Comparison of ENCODE assay signal across 8 cellular contexts in genomic region chr12:53221203-53222076, GRCh38. TPM values are rescaled to one million over a fixed set of nuclear protein-coding genes. Genes with fewer than 3 reads are reported as not detected.
DNase-seq lines count a peak whose midpoint lies in the region; ATAC-seq lines count a peak whose summit lies in the region.

No MANE protein-coding gene starts in this region.

- H3K27me3 Mint-ChIP-seq in activated CD4-positive, alpha-beta T cell treated with anti-CD3 and anti-CD28 coated beads for 36 hours: no peaks in the 10 kb centered on the region
- peaks cover 9% of the 10 kb centered on the region for H3K27me3 Mint-ChIP-seq in activated naive CD4-positive, alpha-beta T cell treated with anti-CD3 and anti-CD28 coated beads, Interleukin-2, amount 10 ng/mL, durations not matched to agents 7 days and 5 days

- H2BK120ac ChIP-seq in neuronal stem cell (ENCODE audit: low read depth, low read length): no peak overlapping the region

- peak overlapping the region; percentile 82 for H3K27ac ChIP-seq in neuronal stem cell (replicated peaks; ENCODE audit: low read length)

- no peak overlapping the region for H3K4ac ChIP-seq in neuronal stem cell (ENCODE audit: low read length)

- H3K36me3 ChIP-seq in neuronal stem cell (replicated peaks in 1 of 2; ENCODE audit: control insufficient read depth in 2 of 2, insufficient read depth in 2 of 2, low read length in 2 of 2): no peaks in the 10 kb centered on the region

- peak overlapping the region; percentile 83 for H3K4me3 Mint-ChIP-seq in activated CD4-positive, alpha-beta T cell treated with anti-CD3 and anti-CD28 coated beads for 36 hours
- H3K4me3 Mint-ChIP-seq in activated naive CD4-positive, alpha-beta T cell treated with anti-CD3 and anti-CD28 coated beads, Interleukin-2, amount 10 ng/mL, durations not matched to agents 7 days and 5 days: peak overlapping the region; percentile 99

- no peak overlapping the region for H4K8ac ChIP-seq in neuronal stem cell (ENCODE audit: low read depth, low read length)

- DNase-seq in activated CD4-positive, alpha-beta T cell treated with anti-CD3 and anti-CD28 coated beads for 36 hours: peak; percentile 67
- DNase-seq in activated CD4-positive, alpha-beta T cell treated with anti-CD3 and anti-CD28 coated beads, Interleukin-2, amount 50 U/mL, for 4 hours: no peak
- peak; percentile 37 for DNase-seq in NCI-H748 treated with DMSO at 0.1 percent for 48 hours (lab: John Stamatoyannopoulos, UW)
- DNase-seq in activated naive CD4-positive, alpha-beta T cell treated with anti-CD3 and anti-CD28 coated beads, Interleukin-2, amount 10 ng/mL, durations not matched to agents 7 days and 5 days: peak; percentile 72
- DNase-seq in glomerular visceral epithelial cell (ENCODE audit: extremely low spot score): peak; percentile 65
- peak; percentile 78 for DNase-seq in neuronal stem cell (ENCODE audit: low spot score)
- no peak for DNase-seq in SIG-M5 (lab: John Stamatoyannopoulos, UW)

- peak overlapping the region; percentile 68 for H3K18ac ChIP-seq in neuronal stem cell (ENCODE audit: low read length)

- peaks cover 74% of the 10 kb centered on the region for H3K4me1 Mint-ChIP-seq in activated CD4-positive, alpha-beta T cell treated with anti-CD3 and anti-CD28 coated beads for 36 hours
- peaks cover 79% of the 10 kb centered on the region for H3K4me1 Mint-ChIP-seq in activated naive CD4-positive, alpha-beta T cell treated with anti-CD3 and anti-CD28 coated beads, Interleukin-2, amount 10 ng/mL, durations not matched to agents 7 days and 5 days

- peak overlapping the region; percentile 44 to 74 for H3K4me3 ChIP-seq in neuronal stem cell (ENCODE audit: low read length in 2 of 2)

- no peak overlapping the region for H4K91ac ChIP-seq in neuronal stem cell (ENCODE audit: low read depth, low read length, poor library complexity)

- H3K23ac ChIP-seq in neuronal stem cell (ENCODE audit: low read depth, low read length, poor library complexity): no peak overlapping the region

- H3K9me3 Mint-ChIP-seq in activated CD4-positive, alpha-beta T cell treated with anti-CD3 and anti-CD28 coated beads for 36 hours (ENCODE audit: low read depth): no peaks in the 10 kb centered on the region
- H3K9me3 Mint-ChIP-seq in activated naive CD4-positive, alpha-beta T cell treated with anti-CD3 and anti-CD28 coated beads, Interleukin-2, amount 10 ng/mL, durations not matched to agents 7 days and 5 days: no peaks in the 10 kb centered on the region

- H3K36me3 Mint-ChIP-seq in activated CD4-positive, alpha-beta T cell treated with anti-CD3 and anti-CD28 coated beads for 36 hours (ENCODE audit: low read depth): no peaks in the 10 kb centered on the region
- peaks cover 18% of the 10 kb centered on the region for H3K36me3 Mint-ChIP-seq in activated naive CD4-positive, alpha-beta T cell treated with anti-CD3 and anti-CD28 coated beads, Interleukin-2, amount 10 ng/mL, durations not matched to agents 7 days and 5 days

- H3K79me1 ChIP-seq in neuronal stem cell (ENCODE audit: low read depth, low read length): no peaks in the 10 kb centered on the region

- peak overlapping the region; percentile 88 for H2AFZ ChIP-seq in neuronal stem cell (ENCODE audit: low read length)

- peaks cover 4 to 31% (median 21%) of the 10 kb centered on the region in 3 experiments for H3K27me3 ChIP-seq in neuronal stem cell (ENCODE audit: control insufficient read depth in 3 of 3, insufficient read depth in 3 of 3, low read depth in 1 of 3, low read length in 3 of 3)

- H3K4me2 ChIP-seq in neuronal stem cell (ENCODE audit: insufficient read depth, low read length, poor library complexity, severe bottlenecking): peak overlapping the region; percentile 85

- H3K27ac Mint-ChIP-seq in activated CD4-positive, alpha-beta T cell treated with anti-CD3 and anti-CD28 coated beads for 36 hours: peak overlapping the region; percentile 87
- H3K27ac Mint-ChIP-seq in activated naive CD4-positive, alpha-beta T cell treated with anti-CD3 and anti-CD28 coated beads, Interleukin-2, amount 10 ng/mL, durations not matched to agents 7 days and 5 days: peak overlapping the region; percentile 95

- CTCF ChIA-PET in activated CD4-positive, alpha-beta T cell treated with anti-CD3 and anti-CD28 coated beads for 36 hours (lab: Charles Lee): interaction anchor here (2.0 to 10.7 kb wide), 3 partner anchors 13 to 69 kb away, joined by 7 to 173 read pairs (median 113); partner anchors contain the start of genes ESPL1, MYG1 and PFDN5
- CTCF ChIA-PET in activated naive CD4-positive, alpha-beta T cell treated with anti-CD3 and anti-CD28 coated beads, Interleukin-2, amount 10 ng/mL, durations not matched to agents 7 days and 5 days (lab: Charles Lee): interaction anchor here (0.7 to 13.8 kb wide), 5 partner anchors 10 to 46 kb away, joined by 3 to 250 read pairs (median 8); partner anchors contain the start of gene ESPL1

- no peak overlapping the region for H2BK5ac ChIP-seq in neuronal stem cell (ENCODE audit: low read length)

- peak overlapping the region; percentile 56 for H3K9ac ChIP-seq in neuronal stem cell (ENCODE audit: low read depth, low read length, poor library complexity)

- intact Hi-C loops in activated CD4-positive, alpha-beta T cell treated with anti-CD3 and anti-CD28 coated beads for 36 hours (cut with DNase I, micrococcal nuclease): loop anchor here (1.0 to 2.0 kb wide), 6 partner anchors 41 to 279 kb away; partner anchors contain the start of genes CSAD (in 1 of the 2), ESPL1 (in 1 of the 2), PCBP2 (in 1 of the 2) and PFDN5 (in 1 of the 2)

- no peak overlapping the region for H2BK12ac ChIP-seq in neuronal stem cell (ENCODE audit: low read length)

- ATAC-seq in activated CD4-positive, alpha-beta T cell treated with anti-CD3 and anti-CD28 coated beads for 36 hours: peak; percentile 6
- peak; percentile 32 for ATAC-seq in HG02588 (IDR thresholded peaks at IDR 0.05; ENCODE audit: unreplicated experiment)

- no peaks in the 10 kb centered on the region for H3K9me3 ChIP-seq in neuronal stem cell (replicated peaks in 1 of 2; ENCODE audit: control insufficient read depth in 2 of 2, insufficient read depth in 1 of 2, low read depth in 1 of 2, low read length in 2 of 2)

- no peak overlapping the region for H2BK15ac ChIP-seq in neuronal stem cell (ENCODE audit: low read length)

- peaks cover 55 to 56% of the 10 kb centered on the region in 2 donors for H3K4me1 ChIP-seq in neuronal stem cell (ENCODE audit: control insufficient read depth in 2 of 2, insufficient read depth in 1 of 2, low read depth in 1 of 2, low read length in 2 of 2)

- WGBS in neuronal stem cell (ENCODE audit: extremely low coverage in 2 of 2, insufficient read length in 2 of 2, insufficient replicate concordance in 1 of 2), 2 donors: no CpG with 5 or more reads among the region's 71 CpGs

- H3K14ac ChIP-seq in neuronal stem cell (ENCODE audit: low read length): no peak overlapping the region

- POLR2A ChIA-PET in activated CD4-positive, alpha-beta T cell treated with anti-CD3 and anti-CD28 coated beads for 36 hours (lab: Charles Lee): interaction anchor here (0.5 kb wide), 1 partner anchor 26 kb away, joined by 4 read pairs; no protein-coding TSS in a partner anchor

- H2AK5ac ChIP-seq in neuronal stem cell (ENCODE audit: low read depth, low read length): no peak overlapping the region

RNA-seq across cellular contexts. Expression of gene RARG, which starts 10.6 kb away (rescaled TPM):
- 10 to 100 TPM; 20.0 to 21.6 TPM for total RNA-seq in activated CD4-positive, alpha-beta T cell treated with anti-CD3 and anti-CD28 coated beads for 36 hours
- polyA plus RNA-seq in neuronal stem cell (2013, experiment 1 of 2): 11.1 TPM
- 10.9 TPM for polyA plus RNA-seq in neuronal stem cell (2013, experiment 2 of 2)

RNA-seq across cellular contexts. Expression of gene ITGB7, which starts 14.4 kb away (rescaled TPM):
- 10 to 100 TPM; 73.0 to 77.6 TPM for total RNA-seq in activated CD4-positive, alpha-beta T cell treated with anti-CD3 and anti-CD28 coated beads for 36 hours
- 0.07 TPM for polyA plus RNA-seq in neuronal stem cell (2013, experiment 1 of 2)
- 0.03 TPM for polyA plus RNA-seq in neuronal stem cell (2013, experiment 2 of 2)

RNA-seq across cellular contexts. Expression of gene CSAD, which starts 40.7 kb away (rescaled TPM):
- 10 to 100 TPM; 20.0 to 23.1 TPM for total RNA-seq in activated CD4-positive, alpha-beta T cell treated with anti-CD3 and anti-CD28 coated beads for 36 hours
- 14.3 TPM for polyA plus RNA-seq in neuronal stem cell (2013, experiment 1 of 2)
- 14.1 TPM for polyA plus RNA-seq in neuronal stem cell (2013, experiment 2 of 2)

RNA-seq across cellular contexts. Expression of gene ZNF740, which starts 40.9 kb away (rescaled TPM):
- total RNA-seq in activated CD4-positive, alpha-beta T cell treated with anti-CD3 and anti-CD28 coated beads for 36 hours: 10 to 100 TPM; 34.9 to 40.2 TPM
- 19.7 TPM for polyA plus RNA-seq in neuronal stem cell (2013, experiment 1 of 2)
- polyA plus RNA-seq in neuronal stem cell (2013, experiment 2 of 2): 19.5 TPM

RNA-seq across cellular contexts. Expression of gene ESPL1, which starts 46.7 kb away (rescaled TPM):
- total RNA-seq in activated CD4-positive, alpha-beta T cell treated with anti-CD3 and anti-CD28 coated beads for 36 hours: 10 to 100 TPM; 60.8 to 66.9 TPM
- polyA plus RNA-seq in neuronal stem cell (2013, experiment 1 of 2): 14.2 TPM
- polyA plus RNA-seq in neuronal stem cell (2013, experiment 2 of 2): 14.1 TPM

Comparison
In these comparisons a context has a peak if more than half of its experiments do, and no peak if none do; other contexts are left out.
1. DNase-seq: peak in activated CD4-positive, alpha-beta T cell treated with anti-CD3 and anti-CD28 coated beads for 36 hours (single experiment), NCI-H748 treated with DMSO at 0.1 percent for 48 hours (single experiment), activated naive CD4-positive, alpha-beta T cell treated with anti-CD3 and anti-CD28 coated beads, Interleukin-2, amount 10 ng/mL, durations not matched to agents 7 days and 5 days (single experiment), glomerular visceral epithelial cell (single experiment) and neuronal stem cell (single experiment); none in activated CD4-positive, alpha-beta T cell treated with anti-CD3 and anti-CD28 coated beads, Interleukin-2, amount 50 U/mL, for 4 hours (0 of 2) and SIG-M5 (single experiment).